In the genomic region with DNA sequence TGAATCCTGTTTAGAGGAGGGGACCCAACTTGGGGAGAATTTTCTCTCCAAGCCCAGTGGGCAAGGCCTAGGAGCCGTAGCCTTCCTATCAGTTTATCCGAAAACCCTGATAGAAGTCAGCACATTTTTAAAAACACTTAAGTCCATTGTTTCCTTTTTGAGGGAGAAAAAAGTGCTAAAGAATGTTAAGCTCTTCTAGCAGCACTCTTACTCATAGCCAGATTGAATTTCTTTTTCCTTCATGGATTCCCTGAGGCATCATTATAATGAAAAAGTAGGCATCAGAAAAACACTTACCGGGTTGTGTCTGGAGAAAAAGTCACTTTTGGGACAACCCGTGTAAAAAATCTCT, we compare ENCODE assay signal across 14 cellular contexts.
A peak's percentile ranks its signal among the peaks of the same experiment; 100 is the strongest.
DNase-seq lines count a peak whose midpoint lies in the region.
"Had no signal": no experiment of that assay in that cellular context is flagged by ENCODE, and none has a peak within 500 bp of the region (broad histone marks: within the 10 kb centered on the region; RNA-seq: fewer than 3 reads in every experiment).

No MANE protein-coding gene starts in this region.

- DNase-seq in M059J (ENCODE audit: low read depth) (peak; percentile 78), dermis blood vessel endothelial cell (peak; percentile 48), NK-92 (lab: John Stamatoyannopoulos, UW; ENCODE audit: unreplicated experiment) (no peak), NCI-H526 (lab: John Stamatoyannopoulos, UW) (no peak), OCI-M1 (lab: John Stamatoyannopoulos, UW) (no peak), SHP77 treated with DMSO at 0.1 percent for 48 hours (lab: John Stamatoyannopoulos, UW) (no peak)
- DNase-seq: activated CD4-positive, alpha-beta T cell treated with anti-CD3 and anti-CD28 coated beads, Interleukin-2, amount 50 U/mL, for 1 hour; Kasumi-1; natural killer cell; NCI-H510A treated with DMSO at 0.1 percent for 48 hours; stimulated activated naive CD8-positive, alpha-beta T cell treated with anti-CD3 and anti-CD28 coated beads, Interleukin-15, Interleukin-2, amounts not matched to agents 100 U/mL and 50 U/mL, for 24 hours had no signal

- peaks cover 61% of the 10 kb centered on the region for H3K4me1 ChIP-seq in ACC112 (ENCODE audit: control insufficient read depth, insufficient read depth, low read length, unreplicated experiment)
- H3K4me1 ChIP-seq in mesodermal cell (ENCODE audit: control insufficient read depth, insufficient read depth, low read length, poor library complexity, severe bottlenecking) = no peaks in the 10 kb centered on the region
- H3K4me1 ChIP-seq: BLaER1 treated with 17β-estradiol and CSF1 and Interleukin-3, amounts not matched to agents 10 nM and 100 nM had no signal

- no peaks in the 10 kb centered on the region for H3K79me2 ChIP-seq in ACC112 (ENCODE audit: control insufficient read depth, insufficient read depth, low read length, unreplicated experiment)

- H3K27ac ChIP-seq in ACC112 (ENCODE audit: low read depth, low read length) (peak overlapping the region; percentile 84), mesodermal cell (ENCODE audit: low read depth, low read length, severe bottlenecking) (peak overlapping the region; percentile 65)
- H3K27ac ChIP-seq: BLaER1 treated with 17β-estradiol and CSF1 and Interleukin-3, amounts not matched to agents 10 nM and 100 nM had no signal

- H3K4me3 ChIP-seq in ACC112 (ENCODE audit: low read depth, low read length) (peak overlapping the region; percentile 51; the same call in 1 of the 2 replicates), mesodermal cell (ENCODE audit: extremely low read depth, insufficient read depth, low read length, poor library complexity, severe bottlenecking) (no peak overlapping the region)
- H3K4me3 ChIP-seq: BLaER1 treated with 17β-estradiol and CSF1 and Interleukin-3, amounts not matched to agents 10 nM and 100 nM had no signal

- H3K27me3 ChIP-seq in ACC112 (ENCODE audit: insufficient read depth, low read length) = no peaks in the 10 kb centered on the region
- H3K27me3 ChIP-seq: BLaER1 treated with 17β-estradiol and CSF1 and Interleukin-3, amounts not matched to agents 10 nM and 100 nM had no signal

- no peaks in the 10 kb centered on the region for H3K36me3 ChIP-seq in ACC112 (ENCODE audit: insufficient read depth, low read length)
- H3K36me3 ChIP-seq in mesodermal cell (ENCODE audit: control insufficient read depth, insufficient read depth, low read length) = no peaks in the 10 kb centered on the region
- H3K36me3 ChIP-seq: BLaER1 treated with 17β-estradiol and CSF1 and Interleukin-3, amounts not matched to agents 10 nM and 100 nM had no signal

- peak overlapping the region; percentile 96 for H2AFZ ChIP-seq in ACC112 (ENCODE audit: low read length, unreplicated experiment)

- 100% methylated on average over 1 to 2 of the region's 4 CpGs for WGBS in mesodermal cell (ENCODE audit: insufficient coverage in 2 of 2), 2 experiments

- H3K9me3 ChIP-seq in mesodermal cell (ENCODE audit: control insufficient read depth, low read length) = no peaks in the 10 kb centered on the region
- H3K9me3 ChIP-seq: BLaER1 treated with 17β-estradiol and CSF1 and Interleukin-3, amounts not matched to agents 10 nM and 100 nM had no signal

Comparison
In these comparisons a context has a peak if more than half of its experiments do, and no peak if none do; other contexts are left out.
1. DNase-seq: peak in M059J (single experiment) and dermis blood vessel endothelial cell (single experiment); none in NK-92 (single experiment), NCI-H526 (0 of 2), OCI-M1 (single experiment) and SHP77 treated with DMSO at 0.1 percent for 48 hours (single experiment).